In genomic region chr11:57647960-57648776, GRCh38 we compare ENCODE assay signal across 8 cellular contexts. TPM values are rescaled to one million over a fixed set of nuclear protein-coding genes. Genes with fewer than 3 reads are reported as not detected.
A peak's percentile ranks its signal among the peaks of the same experiment; 100 is the strongest.
DNase-seq lines count a peak whose midpoint lies in the region; ATAC-seq and TF ChIP-seq lines count a peak whose summit lies in the region.

No MANE protein-coding gene starts in this region.

- H3K27ac ChIP-seq in cingulate gyrus (ENCODE audit: low read depth, low read length): peak overlapping the region; percentile 87

- TF ChIP-seq CTCF in GM10266 (IDR thresholded peaks at IDR 0.05; ENCODE audit: control insufficient read depth, insufficient read depth, low read depth, missing control alignments): no peak

- DNase-seq in G401 (ENCODE audit: low spot score) (peak; percentile 77), NCI-H2227 treated with DMSO at 0.1 percent for 48 hours (lab: John Stamatoyannopoulos, UW) (peak; percentile 21), nucleus accumbens (lab: John Stamatoyannopoulos, UW) (peak in 37 of 56 donors; percentile 6 to 86 (median 50)), GF-D8 (lab: John Stamatoyannopoulos, UW) (no peak), GM10266 (ENCODE audit: extremely low spot score) (no peak)
- DNase-seq in activated effector memory CD4-positive, alpha-beta T cell treated with anti-CD3 and anti-CD28 coated beads, Interleukin-2, amount 50 U/mL, for 16 hours: no peak

- no peak for ATAC-seq in HG02623 (IDR thresholded peaks at IDR 0.05; ENCODE audit: unreplicated experiment)

- in situ Hi-C loops in G401 (cut with HindIII; ENCODE audit: low sequenced_read_pairs): no loop called here

RNA-seq across cellular contexts. Expression of gene YPEL4, which starts 1.5 kb away (rescaled TPM):
- 2.1 TPM in 1 of 2 replicates, not detected in the other for total RNA-seq in G401 (2014; rRNA removed; shearing (Covaris generic))

RNA-seq across cellular contexts. Expression of gene CLP1, which starts 9.4 kb away (rescaled TPM):
- total RNA-seq in G401 (2014; rRNA removed; shearing (Covaris generic)): 30.5 and 33.9 TPM in 2 replicates

RNA-seq across cellular contexts. Expression of gene ZDHHC5, which starts 19.7 kb away (rescaled TPM):
- total RNA-seq in G401 (2014; rRNA removed; shearing (Covaris generic)): 46.5 and 49.0 TPM in 2 replicates

RNA-seq across cellular contexts. Expression of gene SERPING1, which starts 50.7 kb away (rescaled TPM):
- 22.3 and 22.8 TPM in 2 replicates for total RNA-seq in G401 (2014; rRNA removed; shearing (Covaris generic))

Comparison
In these comparisons a context has a peak if more than half of its experiments do, and no peak if none do; other contexts are left out.
1. DNase-seq: peak in G401 (single experiment), NCI-H2227 treated with DMSO at 0.1 percent for 48 hours (single experiment) and nucleus accumbens (37 of 56); none in GF-D8 (single experiment), GM10266 (single experiment) and activated effector memory CD4-positive, alpha-beta T cell treated with anti-CD3 and anti-CD28 coated beads, Interleukin-2, amount 50 U/mL, for 16 hours (single experiment).